In genomic region chr22:29312218-29313125, GRCh38 we compare ENCODE assay signal across 18 cellular contexts. TPM values are rescaled to one million over a fixed set of nuclear protein-coding genes. Genes with fewer than 3 reads are reported as not detected.
DNase-seq lines count a peak whose midpoint lies in the region; ATAC-seq and TF ChIP-seq lines count a peak whose summit lies in the region.
"Had no signal": no experiment of that assay in that cellular context is flagged by ENCODE, and none has a peak within 500 bp of the region (broad histone marks: within the 10 kb centered on the region; RNA-seq: fewer than 3 reads in every experiment).

No MANE protein-coding gene starts in this region.

- in situ Hi-C loops in brain microvascular endothelial cell (cut with HindIII; ENCODE audit: low pct_ligation_motif_present, low sequenced_read_pairs), result no loop called here

- H3K9me3 ChIP-seq in gastroesophageal sphincter, result no peaks in the 10 kb centered on the region
- H3K9me3 ChIP-seq in psoas muscle, result no peaks in the 10 kb centered on the region
- H3K9me3 ChIP-seq: neutrophil, stomach had no signal

- no peak for TF ChIP-seq CTCF in RWPE1 (conservative IDR thresholded peaks at IDR 0.05; ENCODE audit: low read depth)
- no peak for TF ChIP-seq CTCF in gastroesophageal sphincter (IDR thresholded peaks at IDR 0.05)
- TF ChIP-seq CTCF in psoas muscle (IDR thresholded peaks at IDR 0.05), result no peak
- TF ChIP-seq CTCF in brain microvascular endothelial cell (IDR thresholded peaks at IDR 0.05; ENCODE audit: low read depth, low read length, missing control alignments), result no peak

- no peak for TF ChIP-seq EP300 in gastroesophageal sphincter (IDR thresholded peaks at IDR 0.05)

- H3K27me3 ChIP-seq in gastroesophageal sphincter (peaks cover 39% of the 10 kb centered on the region), psoas muscle (ENCODE audit: insufficient read depth in 3 of 3, low read length in 2 of 3) (peaks cover 0 to 35% (median 15%) of the 10 kb centered on the region in 3 donors), brain microvascular endothelial cell (replicated peaks) (peaks cover 30% of the 10 kb centered on the region)

- POLR2A ChIA-PET in RWPE1 (lab: Yijun Ruan, JAX; ENCODE audit: low non-redundant PET), result no interaction called here

- H3K4me1 ChIP-seq in gastroesophageal sphincter (peaks cover 3 to 85% (median 68%) of the 10 kb centered on the region in 3 donors), psoas muscle (peaks cover 37% of the 10 kb centered on the region)

- H3K4me3 ChIP-seq in gastroesophageal sphincter (no peak overlapping the region), psoas muscle (no peak overlapping the region), brain microvascular endothelial cell (ENCODE audit: low read depth, low read length) (no peak overlapping the region)
- H3K4me3 ChIP-seq: lung, SJSA1, smooth muscle cell had no signal

- no peaks in the 10 kb centered on the region for H3K36me3 ChIP-seq in gastroesophageal sphincter
- H3K36me3 ChIP-seq in psoas muscle (ENCODE audit: insufficient read depth in 1 of 2, low read depth in 1 of 2), result no peaks in the 10 kb centered on the region
- H3K36me3 ChIP-seq in brain microvascular endothelial cell (replicated peaks), result peaks cover 5% of the 10 kb centered on the region
- H3K36me3 ChIP-seq: neutrophil, stomach had no signal

- H3K27ac ChIP-seq in RWPE1 (peak overlapping the region; percentile 94; the same call in 1 of the 2 replicates), gastroesophageal sphincter (peak overlapping the region in 3 of 4 donors; percentile 86 to 97 (median 92)), psoas muscle (peak overlapping the region; percentile 60), brain microvascular endothelial cell (no peak overlapping the region)
- H3K27ac ChIP-seq: neutrophil, SJSA1 had no signal

- TF ChIP-seq POLR2A in gastroesophageal sphincter (IDR thresholded peaks at IDR 0.05), result no peak

- ATAC-seq in gastroesophageal sphincter (no peak), psoas muscle (no peak), HG03457 (IDR thresholded peaks at IDR 0.05; ENCODE audit: unreplicated experiment) (no peak)

- CTCF ChIA-PET in RWPE1 (lab: Yijun Ruan, JAX), result interaction anchor here (0.5 to 0.6 kb wide), 3 partner anchors 10 to 1199 kb away, joined by 3 to 7 read pairs (median 5); no protein-coding TSS in a partner anchor

- 77 to 92% methylated on average over 5 to 6 of the region's 25 CpGs for WGBS in gastroesophageal sphincter (ENCODE audit: low coverage in 1 of 2), 2 donors
- WGBS in psoas muscle, 3 donors, result 70 to 89% (median 72%) methylated on average over 25 of the region's 25 CpGs

- intact Hi-C loops in psoas muscle (cut with DNase I), result no loop called here

- peak; percentile 2 for DNase-seq in DMS53 (lab: John Stamatoyannopoulos, UW)
- DNase-seq in DMS53 treated with DMSO at 0.1 percent for 48 hours (lab: John Stamatoyannopoulos, UW; ENCODE audit: unreplicated experiment), result no peak
- DNase-seq in RWPE1 (ENCODE audit: low spot score), result no peak
- no peak for DNase-seq in psoas muscle
- no peak for DNase-seq in HPDE6-E6E7 (ENCODE audit: extremely low spot score)
- DNase-seq in brain microvascular endothelial cell, result no peak
- DNase-seq: activated CD4-positive, alpha-beta T cell treated with anti-CD3 and anti-CD28 coated beads, Interleukin-2, amount 50 U/mL, for 48 hours; Karpas-422; NCI-H1417; NCI-H345; stomach had no signal

RNA-seq across cellular contexts. Expression of gene RASL10A, which starts 3.0 kb away (rescaled TPM):
- total RNA-seq in gastroesophageal sphincter (under 1 TPM in 3 of 4 donors, not detected in 1; 0.40 to 0.73 (median 0.72) TPM), psoas muscle (1 to 10 TPM in 2 of 4 donors, under 1 TPM in 2; 0.61 to 1.2 (median 0.95) TPM)
- polyA plus RNA-seq in psoas muscle, result 1 to 10 TPM in 1 of 3 donors, under 1 TPM in 2; 0.32 to 3.3 (median 0.80) TPM
- total RNA-seq: CD4-positive, CD25-positive, alpha-beta regulatory T cell; SJSA1; smooth muscle cell had no signal
- polyA plus RNA-seq: CD4-positive, CD25-positive, alpha-beta regulatory T cell; smooth muscle cell had no signal

RNA-seq across cellular contexts. Expression of gene GAS2L1, which starts 6.0 kb away (rescaled TPM):
- total RNA-seq in gastroesophageal sphincter, result 10 to 100 TPM; 17.8 to 65.5 (median 36.8) TPM
- 1 to 10 TPM; 4.6 to 7.1 (median 5.7) TPM for total RNA-seq in psoas muscle
- 10 to 100 TPM in 1 of 3 donors, 1 to 10 TPM in 2; 5.0 to 19.8 (median 5.1) TPM for polyA plus RNA-seq in psoas muscle

RNA-seq across cellular contexts. Expression of gene EWSR1, which starts 44.4 kb away (rescaled TPM):
- 100 to 1,000 TPM; 169 to 209 (median 204) TPM for total RNA-seq in gastroesophageal sphincter
- 100 to 1,000 TPM in 3 of 4 donors, 10 to 100 TPM in 1; 78.5 to 230 (median 156) TPM for total RNA-seq in psoas muscle
- 100 to 1,000 TPM; 108 to 152 (median 127) TPM for polyA plus RNA-seq in psoas muscle

RNA-seq across cellular contexts. Expression of gene RHBDD3, which starts 44.7 kb away (rescaled TPM):
- 10 to 100 TPM in 3 of 4 donors, 1 to 10 TPM in 1; 7.2 to 27.7 (median 19.6) TPM for total RNA-seq in gastroesophageal sphincter
- total RNA-seq in psoas muscle, result 10 to 100 TPM; 10.6 to 26.7 (median 16.2) TPM
- polyA plus RNA-seq in psoas muscle, result 10 to 100 TPM; 20.3 to 36.5 (median 32.4) TPM
